In the genomic region with DNA sequence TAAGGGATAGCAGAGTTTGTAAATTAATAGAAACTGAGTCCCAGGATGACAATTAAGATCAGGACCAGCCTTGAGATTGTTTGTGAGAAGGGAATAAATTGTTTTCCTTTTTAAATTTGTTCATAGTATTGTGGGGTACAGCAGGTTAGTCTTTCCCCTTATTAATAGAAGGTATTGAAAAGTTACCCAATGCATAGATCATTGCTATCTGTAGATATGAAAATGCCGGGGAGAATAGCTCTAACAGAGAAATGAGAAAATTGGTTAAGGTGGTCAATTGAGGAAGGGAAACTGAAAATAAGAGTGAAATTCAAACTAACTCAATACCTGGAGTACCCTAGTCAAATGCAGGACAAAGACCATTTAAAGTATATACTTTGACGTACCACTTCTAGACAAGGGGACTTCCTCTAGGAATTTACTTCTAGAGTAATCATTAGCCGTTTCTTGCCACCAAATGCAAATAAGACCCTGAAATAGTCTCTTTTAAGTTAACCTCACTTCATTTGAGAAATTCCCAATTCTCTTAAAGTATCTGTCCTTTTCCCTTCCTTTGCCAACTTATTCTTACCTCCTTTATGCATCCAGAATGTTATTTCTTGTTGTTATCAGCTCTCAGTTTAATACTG, we compare ENCODE assay signal across 22 cellular contexts.
DNase-seq lines count a peak whose midpoint lies in the region; ATAC-seq and TF ChIP-seq lines count a peak whose summit lies in the region.
"Had no signal": no experiment of that assay in that cellular context is flagged by ENCODE, and none has a peak within 500 bp of the region (broad histone marks: within the 10 kb centered on the region; RNA-seq: fewer than 3 reads in every experiment).

No MANE protein-coding gene starts in this region.

- ATAC-seq in GM19023 (IDR thresholded peaks at IDR 0.05; ENCODE audit: unreplicated experiment), result peak; percentile 75
- ATAC-seq in GM21619 (IDR thresholded peaks at IDR 0.05; ENCODE audit: unreplicated experiment), result peak; percentile 69
- peak; percentile 77 for ATAC-seq in HG02970 (IDR thresholded peaks at IDR 0.05; ENCODE audit: low FRiP score, unreplicated experiment)
- ATAC-seq in HG03565 (IDR thresholded peaks at IDR 0.05; ENCODE audit: unreplicated experiment), result peak; percentile 68
- ATAC-seq: T-helper 17 cell had no signal

- no peaks in the 10 kb centered on the region for H3K27me3 ChIP-seq in A673 (replicated peaks; ENCODE audit: insufficient read depth, low read depth, low read length, poor library complexity)
- H3K27me3 ChIP-seq in WERI-Rb-1 (ENCODE audit: insufficient read depth, low read depth, severe bottlenecking), result no peaks in the 10 kb centered on the region
- H3K27me3 ChIP-seq: breast epithelium, dorsolateral prefrontal cortex, neutrophil, tibial nerve had no signal

- no peaks in the 10 kb centered on the region for H3K36me3 ChIP-seq in A673 (ENCODE audit: insufficient read depth, low read length, poor library complexity, severe bottlenecking)
- H3K36me3 ChIP-seq in WERI-Rb-1, result no peaks in the 10 kb centered on the region
- H3K36me3 ChIP-seq: breast epithelium, neutrophil, tibial nerve had no signal

- no TSS peak for BruUV-seq in A673 (replicated peaks; lab: Mats Ljungman, UMichigan)

- peaks cover 42% of the 10 kb centered on the region for H3K9me3 ChIP-seq in A673 (ENCODE audit: low read depth, low read length, poor library complexity, severe bottlenecking)
- no peaks in the 10 kb centered on the region for H3K9me3 ChIP-seq in WERI-Rb-1 (ENCODE audit: severe bottlenecking)
- H3K9me3 ChIP-seq: breast epithelium, neutrophil, tibial nerve had no signal

- DNase-seq in stimulated activated CD4-positive, alpha-beta T cell treated with anti-CD3 and anti-CD28 coated beads, Interleukin-2, amount 100 ng/mL, for 24 hours, result no peak
- DNase-seq in NCI-H2171 (lab: John Stamatoyannopoulos, UW) (no peak), A673 (ENCODE audit: low spot score) (no peak), WERI-Rb-1 (no peak)
- DNase-seq: Calu3; dorsolateral prefrontal cortex; erythroblast; H9; midbrain; NCI-H2029; NCI-H524; retina; SHP77 treated with DMSO at 0.1 percent for 48 hours; stimulated activated naive CD4-positive, alpha-beta T cell; T-helper 17 cell had no signal

- no peak for TF ChIP-seq CTCF in A673 (conservative IDR thresholded peaks at IDR 0.05; ENCODE audit: low read depth, low read length)
- no peak for TF ChIP-seq CTCF in WERI-Rb-1 (IDR thresholded peaks at IDR 0.05; ENCODE audit: low read depth, low read length)

- H3K4me3 ChIP-seq in A673 (ENCODE audit: low read depth, low read length, poor library complexity, severe bottlenecking) (no peak overlapping the region), WERI-Rb-1 (ENCODE audit: low read depth, low read length) (no peak overlapping the region)
- H3K4me3 ChIP-seq: breast epithelium, dorsolateral prefrontal cortex, tibial nerve had no signal

- H3K4me1 ChIP-seq in A673 (ENCODE audit: insufficient read depth, low read length, poor library complexity, severe bottlenecking), result no peaks in the 10 kb centered on the region
- H3K4me1 ChIP-seq: breast epithelium, tibial nerve had no signal

- CTCF ChIA-PET in A673 (lab: Charles Lee), result no interaction called here

- no peak overlapping the region for H3K27ac ChIP-seq in A673 (ENCODE audit: low read depth, low read length, poor library complexity, severe bottlenecking)
- no peak overlapping the region for H3K27ac ChIP-seq in WERI-Rb-1
- H3K27ac ChIP-seq: breast epithelium, dorsolateral prefrontal cortex, neutrophil, tibial nerve had no signal

- intact Hi-C loops in A673 (cut with micrococcal nuclease; ENCODE audit: unreplicated experiment), result no loop called here

- POLR2A ChIA-PET in A673 (lab: Charles Lee; ENCODE audit: low non-redundant PET), result no interaction called here
